Comparison of ENCODE assay signal across 26 cellular contexts in the genomic region with DNA sequence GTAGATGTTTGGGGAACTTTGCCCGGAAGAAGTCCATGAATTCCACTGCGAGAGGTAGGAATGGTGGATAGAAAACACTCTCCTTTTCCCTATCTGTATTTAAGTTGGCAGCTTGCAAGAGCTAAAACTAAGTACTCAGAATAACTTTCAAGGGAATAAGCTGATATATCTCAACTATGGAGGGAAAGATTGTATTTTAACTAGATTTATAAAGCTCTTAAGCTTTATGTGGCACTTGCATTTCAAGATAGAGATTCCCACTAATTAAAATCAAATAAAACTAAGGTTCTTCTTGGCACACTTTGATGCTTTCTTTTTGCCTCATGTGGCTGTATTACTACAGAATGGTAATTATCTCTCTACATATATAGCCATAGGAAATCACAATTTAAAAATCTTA.
"Had no signal": no experiment of that assay in that cellular context is flagged by ENCODE, and none has a peak within 500 bp of the region (broad histone marks: within the 10 kb centered on the region; RNA-seq: fewer than 3 reads in every experiment).

No MANE protein-coding gene starts in this region.

- H3K9me3 ChIP-seq: stomach, suprapubic skin, testis, thoracic aorta, thyroid gland, tibial artery, tibial nerve, transverse colon, upper lobe of left lung, upper lobe of right lung, uterus, vagina had no signal

- H3K27ac ChIP-seq: stomach, suprapubic skin, testis, thoracic aorta, thyroid gland, tibial artery, tibial nerve, transverse colon, upper lobe of left lung, upper lobe of right lung, uterus, vagina had no signal

- ATAC-seq: stimulated activated effector memory CD8-positive, alpha-beta T cell treated with anti-CD3 and anti-CD28 coated beads, Interleukin-12 subunit alpha, Interleukin-12 subunit beta, amount 100 ng/mL, for 72 hours; stimulated activated memory B cell treated with anti-CD40 and anti-IgM and Interleukin-4, amounts not matched to agents 10 μg/mL and 1 μg/mL and 100 μg/mL, for 72 hours; stimulated activated naive B cell treated with anti-CD40 and anti-IgM and Interleukin-4, amounts not matched to agents 10 μg/mL and 1 μg/mL and 100 μg/mL, for 72 hours; stimulated activated naive CD8-positive, alpha-beta T cell treated with anti-CD3 and anti-CD28 coated beads, Interleukin-15, amount 100 ng/mL, for 72 hours; stimulated activated naive CD8-positive, alpha-beta T cell treated with anti-CD3 and anti-CD28 coated beads, Interleukin-15, Interleukin-2, amounts not matched to agents 100 U/mL and 50 U/mL, for 24 hours; upper lobe of right lung had no signal

- H3K4me3 ChIP-seq: stomach, suprapubic skin, testis, thoracic aorta, thyroid gland, tibial artery, tibial nerve, transverse colon, upper lobe of left lung, upper lobe of right lung, uterus, vagina had no signal

- H3K27me3 ChIP-seq: stomach, suprapubic skin, testis, thyroid gland, tibial artery, tibial nerve, transverse colon, upper lobe of left lung, upper lobe of right lung, uterus, vagina had no signal

- DNase-seq: stimulated activated CD4-positive, alpha-beta T cell treated with anti-CD3 and anti-CD28 coated beads, Interleukin-2, amount 100 ng/mL, for 48 hours; stimulated activated CD4-positive, alpha-beta T cell treated with anti-CD3 and anti-CD28 coated beads, Interleukin-4, amount 100 ng/mL, for 1 hour; stimulated activated CD4-positive, alpha-beta T cell treated with anti-CD3 and anti-CD28 coated beads, Interleukin-4, amount 100 ng/mL, for 24 hours; stimulated activated CD4-positive, alpha-beta T cell treated with anti-CD3 and anti-CD28 coated beads, Interleukin-4, amount 100 ng/mL, for 4 hours; stimulated activated CD8-positive, alpha-beta memory T cell treated with anti-CD3 and anti-CD28 coated beads, Interleukin-4, amount 100 ng/mL, for 48 hours; stimulated activated naive B cell treated with anti-CD40 and anti-IgM and Interleukin-4, amounts not matched to agents 10 μg/mL and 1 μg/mL and 100 μg/mL, for 72 hours; stimulated activated naive CD4-positive, alpha-beta T cell; stimulated activated naive CD4-positive, alpha-beta T cell treated with Interleukin-2 at 50 U/mL for 16 hours; stimulated activated naive CD8-positive, alpha-beta T cell treated with anti-CD3 and anti-CD28 coated beads, Interleukin-15, amount 100 ng/mL, for 72 hours; stimulated activated naive CD8-positive, alpha-beta T cell treated with anti-CD3 and anti-CD28 coated beads, Interleukin-15, Interleukin-2, amounts not matched to agents 100 U/mL and 50 U/mL, for 24 hours; stomach; substantia nigra; testis; thyroid gland; tibial artery; transverse colon; trophoblast cell; upper lobe of left lung; upper lobe of right lung; uterus had no signal

- H3K36me3 ChIP-seq: stomach, suprapubic skin, thoracic aorta, thyroid gland, tibial artery, tibial nerve, transverse colon, upper lobe of left lung, upper lobe of right lung, uterus, vagina had no signal

- H3K4me1 ChIP-seq: stomach, suprapubic skin, testis, thyroid gland, tibial artery, tibial nerve, transverse colon, upper lobe of right lung, uterus, vagina had no signal
